In genomic region chr4:77264826-77265225, GRCh38 we compare ENCODE assay signal across 22 cellular contexts.
DNase-seq lines count a peak whose midpoint lies in the region; ATAC-seq, FAIRE-seq and TF ChIP-seq lines count a peak whose summit lies in the region.
"Had no signal": no experiment of that assay in that cellular context is flagged by ENCODE, and none has a peak within 500 bp of the region (broad histone marks: within the 10 kb centered on the region; RNA-seq: fewer than 3 reads in every experiment).

No MANE protein-coding gene starts in this region.

- no peaks in the 10 kb centered on the region for H3K79me2 ChIP-seq in mammary epithelial cell (ENCODE audit: insufficient read depth, low read length)
- no peaks in the 10 kb centered on the region for H3K79me2 ChIP-seq in trophoblast cell (ENCODE audit: control insufficient read depth, insufficient read depth, low read length, poor library complexity)

- TF ChIP-seq CTCF in mammary epithelial cell (conservative IDR thresholded peaks at IDR 0.05 in 1 of 2, IDR thresholded peaks at IDR 0.05 in 1 of 2; ENCODE audit: extremely low read depth in 1 of 2, insufficient read depth in 1 of 2, low read depth in 1 of 2, low read length in 2 of 2) (no peak), GM10266 (IDR thresholded peaks at IDR 0.05; ENCODE audit: control insufficient read depth, insufficient read depth, low read depth, missing control alignments) (no peak)

- H2AFZ ChIP-seq in mammary epithelial cell (ENCODE audit: low read depth, low read length) (no peak overlapping the region), trophoblast cell (ENCODE audit: insufficient read depth, low read length, poor library complexity) (no peak overlapping the region)

- H3K27ac ChIP-seq in mammary epithelial cell (ENCODE audit: insufficient read depth, low read depth, low read length), result no peak overlapping the region
- H3K27ac ChIP-seq in trophoblast cell (ENCODE audit: low read depth, low read length), result no peak overlapping the region
- H3K27ac ChIP-seq: BLaER1, KMS-11, SK-N-MC had no signal

- BruUV-seq in mammary epithelial cell (replicated peaks; lab: Mats Ljungman, UMichigan), result no TSS peak

- ATAC-seq in GM21381 (IDR thresholded peaks at IDR 0.05; ENCODE audit: unreplicated experiment), result no peak

- no peak overlapping the region for H4K12ac ChIP-seq in trophoblast cell (ENCODE audit: low read depth, low read length)

- H3K4ac ChIP-seq in trophoblast cell (ENCODE audit: low read depth, low read length), result no peak overlapping the region

- no peak overlapping the region for H3K23ac ChIP-seq in trophoblast cell (ENCODE audit: low read length)

- H3K9ac ChIP-seq in mammary epithelial cell (ENCODE audit: insufficient read depth, low read length) (no peak overlapping the region), trophoblast cell (ENCODE audit: low read length) (no peak overlapping the region)
- H3K9ac ChIP-seq: BLaER1, KMS-11 had no signal

- H3K4me2 ChIP-seq in mammary epithelial cell (ENCODE audit: insufficient read depth, low read depth, low read length), result no peak overlapping the region
- H3K4me2 ChIP-seq in trophoblast cell (ENCODE audit: low read length), result no peak overlapping the region
- H3K4me2 ChIP-seq: BLaER1, KMS-11 had no signal

- DNase-seq in ELR (ENCODE audit: low read depth) (peak; percentile 46), M059J (ENCODE audit: low read depth) (peak; percentile 52), mammary epithelial cell (peak; percentile 60), trophoblast cell (peak; percentile 30 to 70), frontal cortex (ENCODE audit: low spot score in 2 of 2) (no peak), GM10266 (ENCODE audit: extremely low spot score) (no peak)
- DNase-seq: CD4-positive, alpha-beta T cell; DND-41; GDM1; H7; NCI-H1417; NCI-H1694 treated with DMSO at 0.1 percent for 48 hours; NCI-H2081 treated with DMSO at 0.1 percent for 48 hours; NCI-H446; NCI-H526 treated with DMSO at 0.1 percent for 48 hours; RPMI8226; SHP77; SW 1271 had no signal

- no peak overlapping the region for H3K18ac ChIP-seq in trophoblast cell (ENCODE audit: low read length)

- H3K36me3 ChIP-seq in mammary epithelial cell (ENCODE audit: insufficient read depth, low read length) (no peaks in the 10 kb centered on the region), trophoblast cell (ENCODE audit: control insufficient read depth in 1 of 2, insufficient read depth in 2 of 2, low read length in 2 of 2) (no peaks in the 10 kb centered on the region)
- H3K36me3 ChIP-seq: BLaER1 had no signal

- no peak overlapping the region for H2AK5ac ChIP-seq in trophoblast cell (ENCODE audit: low read length)

- WGBS in mammary epithelial cell (ENCODE audit: low coverage, missing lambda C conversion rate), result 32% methylated on average over 2 of the region's 2 CpGs
- no CpG with 5 or more reads among the region's 2 CpGs for WGBS in trophoblast cell (ENCODE audit: extremely low coverage, insufficient coverage, insufficient read length)

- no peak overlapping the region for H4K8ac ChIP-seq in trophoblast cell (ENCODE audit: low read depth, low read length)

- H3K27me3 ChIP-seq in mammary epithelial cell (ENCODE audit: insufficient read depth, low read length) (no peaks in the 10 kb centered on the region), trophoblast cell (ENCODE audit: insufficient read depth, low read length) (no peaks in the 10 kb centered on the region)
- H3K27me3 ChIP-seq: BLaER1 had no signal

- no peak overlapping the region for H2BK120ac ChIP-seq in trophoblast cell (ENCODE audit: insufficient read depth, low read length, poor library complexity)

- intact Hi-C loops in mammary epithelial cell (cut with micrococcal nuclease), result no loop called here

- no peak for FAIRE-seq in frontal cortex (lab: Jason Lieb, UNC)

- no peaks in the 10 kb centered on the region for H4K20me1 ChIP-seq in mammary epithelial cell (ENCODE audit: insufficient read depth, low read length)
- H4K20me1 ChIP-seq: BLaER1 had no signal

- H3K9me3 ChIP-seq in mammary epithelial cell (replicated peaks; ENCODE audit: insufficient read depth, low read length) (no peaks in the 10 kb centered on the region), trophoblast cell (ENCODE audit: insufficient read depth, low read depth, low read length) (peaks cover 2% of the 10 kb centered on the region)

- no peak overlapping the region for H3K14ac ChIP-seq in trophoblast cell (ENCODE audit: low read length)

- H3K4me3 ChIP-seq in mammary epithelial cell (replicated peaks in 1 of 3; ENCODE audit: insufficient read depth in 1 of 3, low read depth in 2 of 3, low read length in 3 of 3), result no peak overlapping the region
- no peak overlapping the region for H3K4me3 ChIP-seq in trophoblast cell (ENCODE audit: low read depth, low read length)
- H3K4me3 ChIP-seq: BLaER1, SK-N-MC had no signal

- in situ Hi-C loops in mammary epithelial cell (cut with MboI; ENCODE audit: low sequenced_read_pairs in 2 of 2), result no loop called here

- no peaks in the 10 kb centered on the region for H3K79me1 ChIP-seq in trophoblast cell (ENCODE audit: low read length)

- H2BK5ac ChIP-seq in trophoblast cell (ENCODE audit: low read depth, low read length, poor library complexity), result no peak overlapping the region

- CTCF ChIA-PET in mammary epithelial cell (lab: Charles Lee; ENCODE audit: low non-redundant PET), result no interaction called here

- H3K4me1 ChIP-seq in mammary epithelial cell (ENCODE audit: insufficient read depth, low read length), result peaks cover 11% of the 10 kb centered on the region
- H3K4me1 ChIP-seq in trophoblast cell (ENCODE audit: control insufficient read depth in 1 of 2, insufficient read depth in 2 of 2, low read length in 2 of 2), result peaks cover 0 to 3% of the 10 kb centered on the region in 2 experiments
- H3K4me1 ChIP-seq: BLaER1 had no signal

- dilution Hi-C loops in mammary epithelial cell (cut with HindIII; ENCODE audit: low sequenced_read_pairs), result no loop called here

- H2BK12ac ChIP-seq in trophoblast cell (ENCODE audit: low read length), result no peak overlapping the region

- H4K91ac ChIP-seq in trophoblast cell (ENCODE audit: low read depth, low read length), result no peak overlapping the region

Comparison
In these comparisons a context has a peak if more than half of its experiments do, and no peak if none do; other contexts are left out.
1. DNase-seq: peak in ELR (single experiment), M059J (single experiment), mammary epithelial cell (single experiment) and trophoblast cell (2 of 2); none in frontal cortex (0 of 2) and GM10266 (single experiment).